Comparison of ENCODE assay signal across 23 cellular contexts in genomic region chr2:229562472-229563127, GRCh38.
"Had no signal": no experiment of that assay in that cellular context is flagged by ENCODE, and none has a peak within 500 bp of the region (broad histone marks: within the 10 kb centered on the region; RNA-seq: fewer than 3 reads in every experiment).

No MANE protein-coding gene starts in this region.

- DNase-seq: activated CD4-positive, alpha-beta T cell treated with anti-CD3 and anti-CD28 coated beads for 4 hours; activated CD4-positive, alpha-beta T cell treated with anti-CD3 and anti-CD28 coated beads, Interleukin-2, amount 50 U/mL, for 4 hours; activated CD4-positive, CD25-positive, alpha-beta regulatory T cell; activated CD8-positive, alpha-beta memory T cell treated with anti-CD3 and anti-CD28 coated beads, Interleukin-2, amount 50 U/mL, for 4 hours; activated effector memory CD4-positive, alpha-beta T cell treated with anti-CD3 and anti-CD28 coated beads, Interleukin-2, amount 50 U/mL, for 16 hours; activated naive CD4-positive, alpha-beta T cell treated with anti-CD3 and anti-CD28 coated beads for 36 hours; activated naive CD8-positive, alpha-beta T cell treated with anti-CD3 and anti-CD28 coated beads, Interleukin-2, amount 10 ng/mL, durations not matched to agents 7 days and 5 days; activated T-cell treated with anti-CD3 and anti-CD28 coated beads, Interleukin-2, amount 50 U/mL, for 1 hour; left cardiac atrium; left ventricle myocardium superior; posterior cingulate gyrus; right cardiac atrium; spleen; stimulated activated naive CD4-positive, alpha-beta T cell; tibial artery; upper lobe of right lung had no signal

- H3K9me3 Mint-ChIP-seq: activated naive CD4-positive, alpha-beta T cell treated with anti-CD3 and anti-CD28 coated beads for 36 hours; nephron had no signal

- H3K27ac Mint-ChIP-seq: activated naive CD4-positive, alpha-beta T cell treated with anti-CD3 and anti-CD28 coated beads for 36 hours; activated naive CD8-positive, alpha-beta T cell treated with anti-CD3 and anti-CD28 coated beads, Interleukin-2, amount 10 ng/mL, durations not matched to agents 7 days and 5 days; activated T-helper 1 cell treated with anti-CD3 and anti-CD28 coated beads, Interleukin-12 subunit alpha, Interleukin-12 subunit beta, Interleukin-2, Interleukin-4 antibody, amounts not matched to agents 30 ng/mL and 10 ng/mL and 1 ng/mL, durations not matched to agents 14 hours and 24 hours and 36 hours; brain; nephron had no signal

- H3K4me3 Mint-ChIP-seq: activated naive CD4-positive, alpha-beta T cell treated with anti-CD3 and anti-CD28 coated beads for 36 hours; activated naive CD8-positive, alpha-beta T cell treated with anti-CD3 and anti-CD28 coated beads, Interleukin-2, amount 10 ng/mL, durations not matched to agents 7 days and 5 days; activated T-helper 1 cell treated with anti-CD3 and anti-CD28 coated beads, Interleukin-12 subunit alpha, Interleukin-12 subunit beta, Interleukin-2, Interleukin-4 antibody, amounts not matched to agents 30 ng/mL and 10 ng/mL and 1 ng/mL, durations not matched to agents 14 hours and 24 hours and 36 hours; brain; nephron had no signal

- H3K4me1 ChIP-seq: ascending aorta, spleen, suprapubic skin, tibial artery, upper lobe of right lung had no signal

- ATAC-seq: left cardiac atrium, left ventricle myocardium superior, right cardiac atrium, upper lobe of right lung had no signal

- H3K36me3 ChIP-seq: ascending aorta, spleen, suprapubic skin, tibial artery, upper lobe of right lung had no signal

- FAIRE-seq: islet of Langerhans had no signal

- H3K27me3 Mint-ChIP-seq: brain had no signal

- H3K4me3 ChIP-seq: ascending aorta, spleen, suprapubic skin, tibial artery, upper lobe of right lung had no signal

- H3K4me1 Mint-ChIP-seq: activated naive CD8-positive, alpha-beta T cell treated with anti-CD3 and anti-CD28 coated beads, Interleukin-2, amount 10 ng/mL, durations not matched to agents 7 days and 5 days; nephron had no signal

- H3K27ac ChIP-seq: ascending aorta, epithelial cell of prostate, spleen, suprapubic skin, tibial artery, upper lobe of right lung had no signal

- H3K36me3 Mint-ChIP-seq: activated naive CD8-positive, alpha-beta T cell treated with anti-CD3 and anti-CD28 coated beads, Interleukin-2, amount 10 ng/mL, durations not matched to agents 7 days and 5 days had no signal

- H3K9me3 ChIP-seq: ascending aorta, spleen, suprapubic skin, tibial artery, upper lobe of right lung had no signal

- H3K27me3 ChIP-seq: ascending aorta, spleen, suprapubic skin, tibial artery, upper lobe of right lung had no signal
